25 cellular contexts compared by ENCODE assay signal in the genomic region with DNA sequence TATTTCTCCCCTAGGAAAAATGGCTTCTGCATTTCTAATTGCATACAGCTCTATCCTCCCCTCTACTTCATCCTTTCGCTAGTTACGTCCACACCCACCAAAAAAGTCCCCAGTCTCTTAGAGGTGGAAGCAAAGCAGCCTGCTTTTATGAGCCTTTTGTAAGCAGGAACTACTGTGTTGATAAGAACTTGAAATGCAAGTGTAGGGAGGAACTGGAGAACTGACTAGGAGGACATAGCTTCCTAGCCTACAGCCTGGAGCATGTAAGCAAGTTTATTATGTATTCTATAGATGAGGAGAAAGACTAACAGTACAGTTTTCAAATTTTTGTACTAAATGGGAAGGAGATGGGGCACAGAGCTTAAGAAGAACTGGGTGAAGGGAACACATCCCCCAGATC. TPM values are rescaled to one million over a fixed set of nuclear protein-coding genes. Genes with fewer than 3 reads are reported as not detected.
A peak's percentile ranks its signal among the peaks of the same experiment; 100 is the strongest.
DNase-seq lines count a peak whose midpoint lies in the region; ATAC-seq and TF ChIP-seq lines count a peak whose summit lies in the region.
"Had no signal": no experiment of that assay in that cellular context is flagged by ENCODE, and none has a peak within 500 bp of the region (broad histone marks: within the 10 kb centered on the region; RNA-seq: fewer than 3 reads in every experiment).

No MANE protein-coding gene starts in this region.

- H3K4me3 ChIP-seq in SK-N-SH (ENCODE audit: low read depth in 2 of 2, low read length in 1 of 2) (no peak overlapping the region), gastrocnemius medialis (no peak overlapping the region)
- H3K4me3 ChIP-seq: MG63, transverse colon had no signal

- H2AFZ ChIP-seq in SK-N-SH (ENCODE audit: low read depth): no peak overlapping the region

- no peaks in the 10 kb centered on the region for H3K9me2 ChIP-seq in SK-N-SH

- 94% methylated on average over 2 of the region's 2 CpGs for WGBS in SK-N-SH (ENCODE audit: low lambda C conversion rate)

- H3K9me3 ChIP-seq in SK-N-SH: no peaks in the 10 kb centered on the region
- no peaks in the 10 kb centered on the region for H3K9me3 ChIP-seq in gastrocnemius medialis
- H3K9me3 ChIP-seq: MG63, transverse colon had no signal

- peak overlapping the region; percentile 5; the same call in 1 of the 2 replicates for H3K9ac ChIP-seq in SK-N-SH

- H3K9me3 Mint-ChIP-seq in activated CD4-positive, alpha-beta T cell treated with anti-CD3 and anti-CD28 coated beads for 36 hours (ENCODE audit: low read depth): no peaks in the 10 kb centered on the region
- H3K9me3 Mint-ChIP-seq: activated T-cell treated with anti-CD3 and anti-CD28 coated beads, Interleukin-2, amount 50 U/mL, for 72 hours; CD8-positive, alpha-beta T cell; central memory CD8-positive, alpha-beta T cell; H9; naive thymus-derived CD8-positive, alpha-beta T cell had no signal

- TF ChIP-seq RAD21 in SK-N-SH (IDR thresholded peaks at IDR 0.05; ENCODE audit: low read length): no peak

- H3K36me3 Mint-ChIP-seq in activated CD4-positive, alpha-beta T cell treated with anti-CD3 and anti-CD28 coated beads for 36 hours (ENCODE audit: low read depth): no peaks in the 10 kb centered on the region
- H3K36me3 Mint-ChIP-seq: CD8-positive, alpha-beta T cell; naive thymus-derived CD8-positive, alpha-beta T cell had no signal

- no peaks in the 10 kb centered on the region for H4K20me1 ChIP-seq in SK-N-SH (ENCODE audit: insufficient read depth)

- DNase-seq in SK-N-SH (no peak), OCI-M1 (lab: John Stamatoyannopoulos, UW) (peak; percentile 70), epithelial cell of prostate (ENCODE audit: low read depth, low spot score) (no peak), gastrocnemius medialis (no peak), DMS 273 (lab: John Stamatoyannopoulos, UW; ENCODE audit: unreplicated experiment) (no peak)
- no peak for DNase-seq in stimulated activated CD4-positive, alpha-beta T cell treated with anti-CD3 and anti-CD28 coated beads, Interleukin-2, amount 100 ng/mL, for 24 hours
- DNase-seq in activated CD4-positive, alpha-beta T cell treated with anti-CD3 and anti-CD28 coated beads for 36 hours: no peak
- DNase-seq: activated CD4-positive, alpha-beta T cell treated with anti-CD3 and anti-CD28 coated beads, Interleukin-2, amount 10 ng/mL, durations not matched to agents 7 days and 5 days; activated naive CD4-positive, alpha-beta T cell; activated T-cell treated with anti-CD3 and anti-CD28 coated beads, Interleukin-2, amount 50 U/mL, for 72 hours; CD8-positive, alpha-beta T cell; DMS53; H9; head of caudate nucleus; MG63; naive thymus-derived CD8-positive, alpha-beta T cell; NCI-H524 treated with DMSO at 0.1 percent for 48 hours; occipital lobe; RPMI8226; stimulated activated CD4-positive, alpha-beta T cell treated with anti-CD3 and anti-CD28 coated beads, Interleukin-4, amount 100 ng/mL, for 1 hour; transverse colon; WERI-Rb-1 had no signal

- in situ Hi-C loops in gastrocnemius medialis (cut with MboI; ENCODE audit: low sequenced_read_pairs in 4 of 4): no loop called here

- no peak for TF ChIP-seq EP300 in SK-N-SH (IDR thresholded peaks at IDR 0.05; ENCODE audit: borderline replicate concordance in 1 of 2, low read depth in 1 of 2, low read length in 1 of 2)

- TF ChIP-seq CTCF in SK-N-SH (IDR thresholded peaks at IDR 0.05) (no peak), gastrocnemius medialis (IDR thresholded peaks at IDR 0.05 in 4 of 5, conservative IDR thresholded peaks at IDR 0.05 in 1 of 5) (no peak)

- peaks cover 0 to 27% of the 10 kb centered on the region in 2 experiments for H3K36me3 ChIP-seq in SK-N-SH (replicated peaks in 1 of 2; ENCODE audit: control insufficient read depth in 1 of 2, insufficient read depth in 2 of 2, low read length in 1 of 2)
- H3K36me3 ChIP-seq in gastrocnemius medialis: no peaks in the 10 kb centered on the region
- H3K36me3 ChIP-seq: MG63, transverse colon, WERI-Rb-1 had no signal

- peak overlapping the region; percentile 80; the same call in 1 of the 2 replicates for H3K4me2 ChIP-seq in SK-N-SH

- H3K4me3 Mint-ChIP-seq in activated CD4-positive, alpha-beta T cell treated with anti-CD3 and anti-CD28 coated beads for 36 hours: no peak overlapping the region
- H3K4me3 Mint-ChIP-seq: activated CD4-positive, alpha-beta T cell treated with anti-CD3 and anti-CD28 coated beads, Interleukin-2, amount 10 ng/mL, durations not matched to agents 7 days and 5 days; activated T-cell treated with anti-CD3 and anti-CD28 coated beads, Interleukin-2, amount 50 U/mL, for 72 hours; CD8-positive, alpha-beta T cell; central memory CD8-positive, alpha-beta T cell; H9; mesothelial cell of epicardium; naive thymus-derived CD8-positive, alpha-beta T cell had no signal

- POLR2A ChIA-PET in SK-N-SH (lab: Yijun Ruan, JAX): no interaction called here
- POLR2A ChIA-PET in activated CD4-positive, alpha-beta T cell treated with anti-CD3 and anti-CD28 coated beads for 36 hours (lab: Charles Lee): no interaction called here

- intact Hi-C loops in gastrocnemius medialis (cut with DNase I; ENCODE audit: low total_unique reads): no loop called here
- intact Hi-C loops in activated CD4-positive, alpha-beta T cell treated with anti-CD3 and anti-CD28 coated beads for 36 hours (cut with DNase I, micrococcal nuclease): no loop called here

- H3K27me3 Mint-ChIP-seq in activated CD4-positive, alpha-beta T cell treated with anti-CD3 and anti-CD28 coated beads for 36 hours: no peaks in the 10 kb centered on the region
- H3K27me3 Mint-ChIP-seq: activated CD4-positive, alpha-beta T cell treated with anti-CD3 and anti-CD28 coated beads, Interleukin-2, amount 10 ng/mL, durations not matched to agents 7 days and 5 days; central memory CD8-positive, alpha-beta T cell; naive thymus-derived CD8-positive, alpha-beta T cell had no signal

- H3K27me3 ChIP-seq in SK-N-SH (ENCODE audit: insufficient read depth) (no peaks in the 10 kb centered on the region), gastrocnemius medialis (no peaks in the 10 kb centered on the region)
- H3K27me3 ChIP-seq: MG63, transverse colon had no signal

- peaks cover 18% of the 10 kb centered on the region for H3K4me1 Mint-ChIP-seq in activated CD4-positive, alpha-beta T cell treated with anti-CD3 and anti-CD28 coated beads for 36 hours

- CTCF ChIA-PET in SK-N-SH (lab: Yijun Ruan, JAX): interaction anchor here (2.2 kb wide), 1 partner anchor 102 kb away, joined by 5 read pairs; no protein-coding TSS in a partner anchor
- CTCF ChIA-PET in activated CD4-positive, alpha-beta T cell treated with anti-CD3 and anti-CD28 coated beads for 36 hours (lab: Charles Lee): interaction anchor here (0.7 to 1.6 kb wide), 5 partner anchors 9 to 107 kb away, joined by 3 to 5 read pairs (median 3); a partner anchor contains a TSS

- H3K27ac Mint-ChIP-seq in activated CD4-positive, alpha-beta T cell treated with anti-CD3 and anti-CD28 coated beads for 36 hours: no peak overlapping the region
- H3K27ac Mint-ChIP-seq: activated CD4-positive, alpha-beta T cell treated with anti-CD3 and anti-CD28 coated beads, Interleukin-2, amount 10 ng/mL, durations not matched to agents 7 days and 5 days; CD8-positive, alpha-beta T cell; mesothelial cell of epicardium; naive thymus-derived CD8-positive, alpha-beta T cell had no signal

- no peak for TF ChIP-seq POLR2A in gastrocnemius medialis (IDR thresholded peaks at IDR 0.05)

- H3K27ac ChIP-seq in SK-N-SH (ENCODE audit: low read depth in 2 of 2, low read length in 1 of 2): peak overlapping the region; percentile 34 to 97; a peak in 3 of 4 replicates
- peak overlapping the region; percentile 89 for H3K27ac ChIP-seq in epithelial cell of prostate
- H3K27ac ChIP-seq in gastrocnemius medialis: peak overlapping the region; percentile 75 to 88 (median 78)
- H3K27ac ChIP-seq: transverse colon, WERI-Rb-1 had no signal

- no peak for ATAC-seq in SK-N-SH treated with all-trans-retinoic acid at 6 μM for 48 hours
- no peak for ATAC-seq in gastrocnemius medialis
- no peak for ATAC-seq in activated CD4-positive, alpha-beta T cell treated with anti-CD3 and anti-CD28 coated beads for 36 hours
- ATAC-seq: activated T-cell treated with anti-CD3 and anti-CD28 coated beads, Interleukin-2, amount 50 U/mL, for 72 hours; CD8-positive, alpha-beta T cell; naive thymus-derived CD8-positive, alpha-beta T cell had no signal

- H3K4me1 ChIP-seq in SK-N-SH (ENCODE audit: control insufficient read depth in 1 of 2, insufficient read depth in 2 of 2, low read depth in 1 of 2, low read length in 1 of 2): peaks cover 0 to 66% of the 10 kb centered on the region in 2 experiments; a peak in 2 of 4 replicates
- H3K4me1 ChIP-seq in gastrocnemius medialis: peaks cover 51 to 54% of the 10 kb centered on the region in 2 donors

- peaks cover 41% of the 10 kb centered on the region for H3F3A ChIP-seq in SK-N-SH (replicated peaks; ENCODE audit: insufficient read depth)

- peaks cover 99% of the 10 kb centered on the region for H3K79me2 ChIP-seq in SK-N-SH (ENCODE audit: insufficient read depth)

TF ChIP-seq in SK-N-SH, 30 proteins besides CTCF, POLR2A, EP300 and RAD21 (continues in another document):
- TF ChIP-seq EZH2phosphoT487 (IDR thresholded peaks at IDR 0.05; ENCODE audit: borderline replicate concordance, low read depth) (no peak), FOSL2 (IDR thresholded peaks at IDR 0.05; ENCODE audit: borderline replicate concordance, low read depth) (no peak), GATA2 (CRISPR knock-in tag; IDR thresholded peaks at IDR 0.05) (no peak), SIN3A (IDR thresholded peaks at IDR 0.05; ENCODE audit: borderline replicate concordance, low read depth, low read length) (no peak)

TF ChIP-seq in SK-N-SH treated with all-trans-retinoic acid at 6 μM for 48 hours, 23 proteins besides CTCF, POLR2A, EP300 and RAD21 (continues in another document):
- TF ChIP-seq ZC3H10 (CRISPR knock-in tag; IDR thresholded peaks at IDR 0.05): no peak

RNA-seq across cellular contexts. Expression of a gene that starts 10.3 kb away (rescaled TPM):
- polyA plus RNA-seq in SK-N-SH (2012; rRNA removed): 25.0 and 32.8 TPM in 2 replicates
- 38.9 and 45.2 TPM in 2 replicates for polyA plus RNA-seq in SK-N-SH (2012; cell fraction: cytosol; rRNA removed)
- 10.2 and 20.0 TPM in 2 replicates for polyA plus RNA-seq in SK-N-SH (2012; cell fraction: nucleus; rRNA removed)
- total RNA-seq in gastrocnemius medialis: 1 to 10 TPM; 5.2 to 9.2 (median 6.5) TPM
- 1 to 10 TPM; 5.2 to 6.8 TPM for total RNA-seq in activated CD4-positive, alpha-beta T cell treated with anti-CD3 and anti-CD28 coated beads for 36 hours
